Comparison of ENCODE assay signal across 1 cellular context in genomic region chrX:41605144-41605543, GRCh38.
TF ChIP-seq lines count a peak whose summit lies in the region.

No MANE protein-coding gene starts in this region.

TF ChIP-seq in WTC11, 78 proteins besides CTCF, POLR2A, EP300 and RAD21 (continued from another document):
- TF ChIP-seq E2F5 (CRISPR knock-in tag; IDR thresholded peaks at IDR 0.05) (no peak), ZNF512 (CRISPR knock-in tag; IDR thresholded peaks at IDR 0.05; ENCODE audit: borderline replicate concordance) (no peak), SP1 (CRISPR knock-in tag; conservative IDR thresholded peaks at IDR 0.05) (no peak)
TF ChIP-seq in WTC11: peak in this region for 0.
